7 cellular contexts compared by ENCODE assay signal in genomic region chr12:102849722-102850447, GRCh38.
"Had no signal": no experiment of that assay in that cellular context is flagged by ENCODE, and none has a peak within 500 bp of the region (broad histone marks: within the 10 kb centered on the region; RNA-seq: fewer than 3 reads in every experiment).

No MANE protein-coding gene starts in this region.

- H3K4me3 ChIP-seq: GM23248, HAP-1 had no signal

- H3K36me3 ChIP-seq: HAP-1 had no signal

- H3K9ac ChIP-seq: GM23248 had no signal

- ATAC-seq: HCT116 had no signal

- DNase-seq: GM23248, GOT3, H7, HFFc6, KBM-7 had no signal

- H3K27ac ChIP-seq: GM23248 had no signal

- H3K4me1 ChIP-seq: HAP-1 had no signal

- H3K9me3 ChIP-seq: HAP-1 had no signal
